6 cellular contexts compared by ENCODE assay signal in genomic region chr15:80969316-80969715, GRCh38.
"Had no signal": no experiment of that assay in that cellular context is flagged by ENCODE, and none has a peak within 500 bp of the region (broad histone marks: within the 10 kb centered on the region; RNA-seq: fewer than 3 reads in every experiment).

No MANE protein-coding gene starts in this region.

- H3K9ac ChIP-seq: SK-N-SH had no signal

- H3K9me3 ChIP-seq: SK-N-SH had no signal

- H3K27ac ChIP-seq: HL-60, RWPE1 had no signal

- H3K4me2 ChIP-seq: SK-N-SH had no signal

- DNase-seq: NCI-H1436 treated with DMSO at 0.1 percent for 48 hours, NCI-H187 treated with DMSO at 0.1 percent for 48 hours, NCI-H226 had no signal
